Comparison of ENCODE assay signal across 15 cellular contexts in genomic region chr4:163598028-163598427, GRCh38.
A peak's percentile ranks its signal among the peaks of the same experiment; 100 is the strongest.
DNase-seq lines count a peak whose midpoint lies in the region; ATAC-seq, FAIRE-seq and TF ChIP-seq lines count a peak whose summit lies in the region.
"Had no signal": no experiment of that assay in that cellular context is flagged by ENCODE, and none has a peak within 500 bp of the region (broad histone marks: within the 10 kb centered on the region; RNA-seq: fewer than 3 reads in every experiment).

No MANE protein-coding gene starts in this region.

- H2AFZ ChIP-seq in MM.1S (ENCODE audit: low read length), result 0 out of 2 replicates have a peak overlapping the region, but pooled peaks have one; percentile 15

- H3K4me3 ChIP-seq in MM.1S (ENCODE audit: low read length) (no peak overlapping the region), HAP-1 (no peak overlapping the region)

- no peak overlapping the region for H3K4me2 ChIP-seq in MM.1S (ENCODE audit: low read depth, low read length)

- H3K9me3 Mint-ChIP-seq in effector memory CD8-positive, alpha-beta T cell, result no peaks in the 10 kb centered on the region

- no peak overlapping the region for H3K4me3 Mint-ChIP-seq in effector memory CD8-positive, alpha-beta T cell

- TF ChIP-seq CTCF in MM.1S (IDR thresholded peaks at IDR 0.05; ENCODE audit: low read length), result no peak

- H3K9me2 ChIP-seq in MM.1S (replicated peaks; ENCODE audit: insufficient read depth, low read length), result no peaks in the 10 kb centered on the region

- no peaks in the 10 kb centered on the region for H3K36me3 Mint-ChIP-seq in effector memory CD8-positive, alpha-beta T cell (ENCODE audit: insufficient read depth)

- no peak overlapping the region for H3K9ac ChIP-seq in MM.1S (ENCODE audit: low read length)

- no peaks in the 10 kb centered on the region for H3K9me3 ChIP-seq in MM.1S (replicated peaks; ENCODE audit: insufficient read depth, low read length)
- H3K9me3 ChIP-seq in HAP-1, result no peaks in the 10 kb centered on the region

- ATAC-seq in GM21381 (IDR thresholded peaks at IDR 0.05; ENCODE audit: unreplicated experiment) (peak; percentile 67), HG02938 (IDR thresholded peaks at IDR 0.05; ENCODE audit: unreplicated experiment) (peak; percentile 50)
- ATAC-seq in effector memory CD8-positive, alpha-beta T cell (replicated peaks), result no peak

- no peaks in the 10 kb centered on the region for H3K79me2 ChIP-seq in MM.1S (ENCODE audit: low read length)

- peak; percentile 9 for FAIRE-seq in GM18507 (lab: Jason Lieb, UNC)
- FAIRE-seq: bronchial epithelial cell had no signal

- H3K27ac ChIP-seq in MM.1S (ENCODE audit: low read length), result no peak overlapping the region

- H3K36me3 ChIP-seq in MM.1S (replicated peaks; ENCODE audit: insufficient read depth, low read length) (no peaks in the 10 kb centered on the region), HAP-1 (replicated peaks) (no peaks in the 10 kb centered on the region)

- no peak for DNase-seq in GM18507 (ENCODE audit: extremely low spot score, insufficient read length, low read depth)
- no peak for DNase-seq in MM.1S
- no peak for DNase-seq in effector memory CD8-positive, alpha-beta T cell
- DNase-seq in HAP-1 (ENCODE audit: low spot score in 2 of 2), result no peak
- no peak for DNase-seq in medulla oblongata (ENCODE audit: extremely low spot score)
- DNase-seq in islet precursor cell, result no peak
- DNase-seq: activated CD4-positive, alpha-beta T cell treated with anti-CD3 and anti-CD28 coated beads, Interleukin-2, amount 50 U/mL, for 48 hours; DMS 273 treated with DMSO at 0.1 percent for 48 hours; H7; kidney; stimulated activated naive CD4-positive, alpha-beta T cell; T-helper 2 cell had no signal

- in situ Hi-C loops in HAP-1 (cut with MboI; ENCODE audit: low sequenced_read_pairs), result no loop called here

- peaks cover 0 to 2% of the 10 kb centered on the region in 2 donors for H3K27me3 Mint-ChIP-seq in effector memory CD8-positive, alpha-beta T cell

- H4K20me1 ChIP-seq in MM.1S (ENCODE audit: insufficient read depth, low read length), result no peaks in the 10 kb centered on the region

- H3K27ac Mint-ChIP-seq in effector memory CD8-positive, alpha-beta T cell, result no peak overlapping the region

- no peaks in the 10 kb centered on the region for H3K4me1 ChIP-seq in MM.1S (ENCODE audit: low read length)
- H3K4me1 ChIP-seq in HAP-1, result peaks cover 5% of the 10 kb centered on the region

- no peaks in the 10 kb centered on the region for H3F3A ChIP-seq in MM.1S (ENCODE audit: insufficient read depth, low read length)

- H3K4me1 Mint-ChIP-seq in effector memory CD8-positive, alpha-beta T cell (ENCODE audit: low read depth in 2 of 2), result no peaks in the 10 kb centered on the region

- H3K27me3 ChIP-seq in MM.1S (replicated peaks; ENCODE audit: insufficient read depth, low read length) (no peaks in the 10 kb centered on the region), HAP-1 (ENCODE audit: low read depth) (no peaks in the 10 kb centered on the region)
